Comparison of ENCODE assay signal across 13 cellular contexts in genomic region chr4:180542445-180543100, GRCh38.
DNase-seq lines count a peak whose midpoint lies in the region; ATAC-seq and TF ChIP-seq lines count a peak whose summit lies in the region.
"Had no signal": no experiment of that assay in that cellular context is flagged by ENCODE, and none has a peak within 500 bp of the region (broad histone marks: within the 10 kb centered on the region; RNA-seq: fewer than 3 reads in every experiment).

No MANE protein-coding gene starts in this region.

- H3K27ac ChIP-seq in mammary epithelial cell (ENCODE audit: insufficient read depth, low read depth, low read length): no peak overlapping the region
- H3K27ac ChIP-seq: A549, skin epidermis, vagina had no signal

- no peaks in the 10 kb centered on the region for H3K79me2 ChIP-seq in mammary epithelial cell (ENCODE audit: insufficient read depth, low read length)

- no peak overlapping the region for H3K27ac Mint-ChIP-seq in activated CD8-positive, alpha-beta T cell treated with anti-CD3 and anti-CD28 coated beads for 36 hours
- H3K27ac Mint-ChIP-seq: activated naive CD4-positive, alpha-beta T cell treated with anti-CD3 and anti-CD28 coated beads, Interleukin-2, amount 10 ng/mL, durations not matched to agents 7 days and 5 days had no signal

- BruUV-seq in mammary epithelial cell (replicated peaks; lab: Mats Ljungman, UMichigan): no TSS peak

- peak; percentile 4 for DNase-seq in NCI-H2107 treated with DMSO at 0.1 percent for 48 hours (lab: John Stamatoyannopoulos, UW; ENCODE audit: unreplicated experiment)
- no peak for DNase-seq in NCI-H2107 (lab: John Stamatoyannopoulos, UW)
- DNase-seq in NCI-H748 treated with DMSO at 0.1 percent for 48 hours (lab: John Stamatoyannopoulos, UW): peak; percentile 16
- DNase-seq in mammary epithelial cell: peak; percentile 72
- DNase-seq in renal cortical epithelial cell (ENCODE audit: low read depth): peak; percentile 57
- no peak for DNase-seq in activated CD8-positive, alpha-beta T cell treated with anti-CD3 and anti-CD28 coated beads for 36 hours
- DNase-seq: activated CD4-positive, alpha-beta T cell treated with anti-CD3 and anti-CD28 coated beads, Interleukin-2, amount 50 U/mL, for 1 hour; activated naive CD4-positive, alpha-beta T cell treated with anti-CD3 and anti-CD28 coated beads, Interleukin-2, amount 10 ng/mL, durations not matched to agents 7 days and 5 days had no signal

- H3K36me3 ChIP-seq in mammary epithelial cell (ENCODE audit: insufficient read depth, low read length): no peaks in the 10 kb centered on the region
- H3K36me3 ChIP-seq: vagina had no signal

- no peaks in the 10 kb centered on the region for H3K4me1 ChIP-seq in mammary epithelial cell (ENCODE audit: insufficient read depth, low read length)
- H3K4me1 ChIP-seq: A549, vagina had no signal

- no peaks in the 10 kb centered on the region for H3K9me3 Mint-ChIP-seq in activated CD8-positive, alpha-beta T cell treated with anti-CD3 and anti-CD28 coated beads for 36 hours

- no peaks in the 10 kb centered on the region for H4K20me1 ChIP-seq in mammary epithelial cell (ENCODE audit: insufficient read depth, low read length)

- no peaks in the 10 kb centered on the region for H3K27me3 ChIP-seq in mammary epithelial cell (ENCODE audit: insufficient read depth, low read length)
- H3K27me3 ChIP-seq: vagina had no signal

- H3K27me3 Mint-ChIP-seq in activated CD8-positive, alpha-beta T cell treated with anti-CD3 and anti-CD28 coated beads for 36 hours: no peaks in the 10 kb centered on the region
- H3K27me3 Mint-ChIP-seq: activated naive CD4-positive, alpha-beta T cell treated with anti-CD3 and anti-CD28 coated beads, Interleukin-2, amount 10 ng/mL, durations not matched to agents 7 days and 5 days had no signal

- ATAC-seq in HG02938 (IDR thresholded peaks at IDR 0.05; ENCODE audit: unreplicated experiment) (no peak), HG03095 (IDR thresholded peaks at IDR 0.05; ENCODE audit: unreplicated experiment) (no peak)
- ATAC-seq in activated CD8-positive, alpha-beta T cell treated with anti-CD3 and anti-CD28 coated beads for 36 hours: no peak
- ATAC-seq: A549 had no signal

- POLR2A ChIA-PET in activated CD8-positive, alpha-beta T cell treated with anti-CD3 and anti-CD28 coated beads for 36 hours (lab: Charles Lee): no interaction called here

- in situ Hi-C loops in mammary epithelial cell (cut with MboI; ENCODE audit: low sequenced_read_pairs in 2 of 2): no loop called here

- no peak overlapping the region for H3K9ac ChIP-seq in mammary epithelial cell (ENCODE audit: insufficient read depth, low read length)

- CTCF ChIA-PET in mammary epithelial cell (lab: Charles Lee; ENCODE audit: low non-redundant PET): no interaction called here
- CTCF ChIA-PET in activated CD8-positive, alpha-beta T cell treated with anti-CD3 and anti-CD28 coated beads for 36 hours (lab: Charles Lee): no interaction called here

- H3K4me3 ChIP-seq in mammary epithelial cell (replicated peaks in 1 of 3; ENCODE audit: insufficient read depth in 1 of 3, low read depth in 2 of 3, low read length in 3 of 3): no peak overlapping the region
- H3K4me3 ChIP-seq: A549, skin epidermis, vagina had no signal

- 81% methylated on average over 5 of the region's 5 CpGs for WGBS in mammary epithelial cell (ENCODE audit: low coverage, missing lambda C conversion rate)

- dilution Hi-C loops in mammary epithelial cell (cut with HindIII; ENCODE audit: low sequenced_read_pairs): no loop called here

- no peak overlapping the region for H3K4me3 Mint-ChIP-seq in activated CD8-positive, alpha-beta T cell treated with anti-CD3 and anti-CD28 coated beads for 36 hours
- H3K4me3 Mint-ChIP-seq: activated naive CD4-positive, alpha-beta T cell treated with anti-CD3 and anti-CD28 coated beads, Interleukin-2, amount 10 ng/mL, durations not matched to agents 7 days and 5 days had no signal

- H3K36me3 Mint-ChIP-seq in activated CD8-positive, alpha-beta T cell treated with anti-CD3 and anti-CD28 coated beads for 36 hours (ENCODE audit: low read depth): no peaks in the 10 kb centered on the region
- H3K36me3 Mint-ChIP-seq: activated naive CD4-positive, alpha-beta T cell treated with anti-CD3 and anti-CD28 coated beads, Interleukin-2, amount 10 ng/mL, durations not matched to agents 7 days and 5 days had no signal

- H3K4me2 ChIP-seq in mammary epithelial cell (ENCODE audit: insufficient read depth, low read depth, low read length): no peak overlapping the region
- H3K4me2 ChIP-seq: A549 had no signal

- H3K4me1 Mint-ChIP-seq in activated CD8-positive, alpha-beta T cell treated with anti-CD3 and anti-CD28 coated beads for 36 hours (ENCODE audit: low read depth): no peaks in the 10 kb centered on the region
- H3K4me1 Mint-ChIP-seq: activated naive CD4-positive, alpha-beta T cell treated with anti-CD3 and anti-CD28 coated beads, Interleukin-2, amount 10 ng/mL, durations not matched to agents 7 days and 5 days had no signal

- H3K9me3 ChIP-seq in mammary epithelial cell (replicated peaks; ENCODE audit: insufficient read depth, low read length): no peaks in the 10 kb centered on the region
- H3K9me3 ChIP-seq: A549, vagina had no signal

- H2AFZ ChIP-seq in mammary epithelial cell (ENCODE audit: low read depth, low read length): no peak overlapping the region

- intact Hi-C loops in mammary epithelial cell (cut with micrococcal nuclease): no loop called here
- intact Hi-C loops in activated CD8-positive, alpha-beta T cell treated with anti-CD3 and anti-CD28 coated beads for 36 hours (cut with micrococcal nuclease): no loop called here

- TF ChIP-seq CTCF in mammary epithelial cell (conservative IDR thresholded peaks at IDR 0.05 in 1 of 2, IDR thresholded peaks at IDR 0.05 in 1 of 2; ENCODE audit: extremely low read depth in 1 of 2, insufficient read depth in 1 of 2, low read depth in 1 of 2, low read length in 2 of 2): no peak
- TF ChIP-seq CTCF in activated CD8-positive, alpha-beta T cell treated with anti-CD3 and anti-CD28 coated beads for 36 hours (IDR thresholded peaks at IDR 0.05): no peak

Comparison
In these comparisons a context has a peak if more than half of its experiments do, and no peak if none do; other contexts are left out.
1. DNase-seq: peak in NCI-H2107 treated with DMSO at 0.1 percent for 48 hours (single experiment), NCI-H748 treated with DMSO at 0.1 percent for 48 hours (single experiment), mammary epithelial cell (single experiment) and renal cortical epithelial cell (single experiment); none in NCI-H2107 (single experiment) and activated CD8-positive, alpha-beta T cell treated with anti-CD3 and anti-CD28 coated beads for 36 hours (single experiment).